8 cellular contexts compared by ENCODE assay signal in the genomic region with DNA sequence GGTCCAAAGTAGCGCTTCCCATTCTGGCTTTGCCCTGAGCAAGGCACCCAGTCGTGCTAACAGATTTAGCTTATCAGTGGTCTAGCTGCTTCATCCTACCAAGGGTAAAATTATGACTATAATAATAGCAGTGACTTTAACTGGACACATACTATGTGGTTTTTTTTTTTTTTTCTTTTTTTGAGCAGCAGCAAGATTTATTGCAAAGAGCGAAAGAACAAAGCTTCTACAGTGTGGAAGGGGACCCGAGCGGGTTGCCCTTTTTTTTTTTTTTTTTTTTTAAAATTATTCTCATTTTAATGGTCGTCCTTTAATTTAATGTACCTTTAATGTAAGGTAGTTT. TPM values are rescaled to one million over a fixed set of nuclear protein-coding genes. Genes with fewer than 3 reads are reported as not detected.
DNase-seq lines count a peak whose midpoint lies in the region; ATAC-seq, FAIRE-seq and TF ChIP-seq lines count a peak whose summit lies in the region.

No MANE protein-coding gene starts in this region.

- H4K20me1 ChIP-seq in DND-41 (ENCODE audit: insufficient read depth, low read length), result no peaks in the 10 kb centered on the region

- H3K36me3 ChIP-seq in DND-41 (ENCODE audit: insufficient read depth, low read length) (no peaks in the 10 kb centered on the region; the same call in 1 of the 2 replicates), Panc1 (ENCODE audit: control insufficient read depth, insufficient read depth, low read length) (no peaks in the 10 kb centered on the region; the same call in 1 of the 2 replicates), esophagus muscularis mucosa (no peaks in the 10 kb centered on the region), trophoblast cell (ENCODE audit: control insufficient read depth in 1 of 2, insufficient read depth in 2 of 2, low read length in 2 of 2) (no peaks in the 10 kb centered on the region)

- no peak overlapping the region for H2BK5ac ChIP-seq in trophoblast cell (ENCODE audit: low read depth, low read length, poor library complexity)

- TF ChIP-seq CTCF in DND-41 (IDR thresholded peaks at IDR 0.05; ENCODE audit: borderline replicate concordance, extremely low read depth, low read length, poor library complexity, severe bottlenecking) (no peak), Panc1 (IDR thresholded peaks at IDR 0.05) (no peak), esophagus muscularis mucosa (IDR thresholded peaks at IDR 0.05) (no peak)

- H3K4me1 ChIP-seq in DND-41 (ENCODE audit: insufficient read depth, low read length), result peaks cover 40% of the 10 kb centered on the region
- peaks cover 9% of the 10 kb centered on the region for H3K4me1 ChIP-seq in Panc1 (ENCODE audit: control insufficient read depth, insufficient read depth, low read length)
- peaks cover 11 to 29% (median 20%) of the 10 kb centered on the region in 4 donors for H3K4me1 ChIP-seq in esophagus muscularis mucosa
- H3K4me1 ChIP-seq in trophoblast cell (ENCODE audit: control insufficient read depth in 1 of 2, insufficient read depth in 2 of 2, low read length in 2 of 2), result peaks cover 0 to 2% of the 10 kb centered on the region in 2 experiments

- no peak overlapping the region for H2BK120ac ChIP-seq in trophoblast cell (ENCODE audit: insufficient read depth, low read length, poor library complexity)

- H3K9ac ChIP-seq in DND-41 (ENCODE audit: low read depth, low read length), result peak overlapping the region; percentile 83
- peak overlapping the region; percentile 74 for H3K9ac ChIP-seq in trophoblast cell (ENCODE audit: low read length)

- CTCF ChIA-PET in Panc1 (lab: Charles Lee), result interaction anchor here (0.7 kb wide), 1 partner anchor 25 kb away, joined by 8 read pairs; no protein-coding TSS in a partner anchor

- H3K4me3 ChIP-seq in DND-41 (ENCODE audit: low read depth in 1 of 2, low read length in 2 of 2) (peak overlapping the region; percentile 70 to 94; a peak in 3 of 4 replicates), Panc1 (ENCODE audit: low read depth in 2 of 2, low read length in 2 of 2) (peak overlapping the region; percentile 87 to 89), esophagus muscularis mucosa (peak overlapping the region; percentile 62 to 86 (median 76)), trophoblast cell (ENCODE audit: low read depth, low read length) (peak overlapping the region; percentile 91)

- H4K91ac ChIP-seq in trophoblast cell (ENCODE audit: low read depth, low read length), result peak overlapping the region; percentile 49

- no peak for FAIRE-seq in RCC 7860 (lab: Jason Lieb, UNC)

- peak overlapping the region; percentile 48 for H3K14ac ChIP-seq in trophoblast cell (ENCODE audit: low read length)

- H3K27ac ChIP-seq in DND-41 (ENCODE audit: low read length) (peak overlapping the region; percentile 97), Panc1 (ENCODE audit: low read length) (peak overlapping the region; percentile 86), esophagus muscularis mucosa (replicated peaks in 1 of 4) (peak overlapping the region; percentile 66 to 86 (median 80)), trophoblast cell (ENCODE audit: low read depth, low read length) (peak overlapping the region; percentile 15)

- H3K79me1 ChIP-seq in trophoblast cell (ENCODE audit: low read length), result peaks cover 3% of the 10 kb centered on the region

- in situ Hi-C loops in Panc1 (cut with HindIII; ENCODE audit: low pct_unique_long_range_greater_than_20kb, low sequenced_read_pairs), result no loop called here
- in situ Hi-C loops in ACHN (cut with HindIII; ENCODE audit: low pct_ligation_motif_present, low pct_unique_long_range_greater_than_20kb, low sequenced_read_pairs), result no loop called here

- H3K27me3 ChIP-seq in DND-41 (ENCODE audit: insufficient read depth, low read length, poor library complexity) (peaks cover 2% of the 10 kb centered on the region), Panc1 (ENCODE audit: control insufficient read depth, insufficient read depth, low read length) (peaks cover 2% of the 10 kb centered on the region; the same call in 1 of the 2 replicates), esophagus muscularis mucosa (no peaks in the 10 kb centered on the region), trophoblast cell (ENCODE audit: insufficient read depth, low read length) (no peaks in the 10 kb centered on the region)

- no peak overlapping the region for H3K4ac ChIP-seq in trophoblast cell (ENCODE audit: low read depth, low read length)

- DNase-seq in DND-41, result no peak
- DNase-seq in Panc1 (ENCODE audit: low read depth, low spot score), result no peak
- no peak for DNase-seq in esophagus muscularis mucosa (ENCODE audit: extremely low spot score)
- no peak for DNase-seq in trophoblast cell
- no peak for DNase-seq in islet precursor cell
- no peak for DNase-seq in RCC 7860 (ENCODE audit: low spot score)
- no peak for DNase-seq in ACHN

- H4K8ac ChIP-seq in trophoblast cell (ENCODE audit: low read depth, low read length), result peak overlapping the region; percentile 77

- H4K12ac ChIP-seq in trophoblast cell (ENCODE audit: low read depth, low read length), result peak overlapping the region; percentile 12

- H3K4me2 ChIP-seq in DND-41 (ENCODE audit: insufficient read depth, low read length) (peak overlapping the region; percentile 96), trophoblast cell (ENCODE audit: low read length) (peak overlapping the region; percentile 99)

- no peak overlapping the region for H2AK5ac ChIP-seq in trophoblast cell (ENCODE audit: low read length)

- H2AFZ ChIP-seq in DND-41 (ENCODE audit: low read depth, low read length) (peak overlapping the region; percentile 96), trophoblast cell (ENCODE audit: insufficient read depth, low read length, poor library complexity) (peak overlapping the region; percentile 60)

- TSS peak; percentile 90 for BruUV-seq in Panc1 (replicated peaks; lab: Mats Ljungman, UMichigan)

- peak overlapping the region; percentile 38 for H3K18ac ChIP-seq in trophoblast cell (ENCODE audit: low read length)

- H3K79me2 ChIP-seq in DND-41 (ENCODE audit: insufficient read depth, low read length), result peaks cover 26% of the 10 kb centered on the region
- H3K79me2 ChIP-seq in trophoblast cell (ENCODE audit: control insufficient read depth, insufficient read depth, low read length, poor library complexity), result peaks cover 2% of the 10 kb centered on the region

- intact Hi-C loops in Panc1 (cut with micrococcal nuclease; ENCODE audit: unreplicated experiment), result no loop called here
- intact Hi-C loops in esophagus muscularis mucosa (cut with DNase I), result loop anchor here (10.0 kb wide), 1 partner anchor 178 kb away; no protein-coding TSS in a partner anchor

- no peak overlapping the region for H3K23ac ChIP-seq in trophoblast cell (ENCODE audit: low read length)

- TF ChIP-seq EP300 in esophagus muscularis mucosa (IDR thresholded peaks at IDR 0.05), result no peak

- no peak for ATAC-seq in DND-41 (ENCODE audit: insufficient read depth, low read depth)
- no peak for ATAC-seq in Panc1
- no peak for ATAC-seq in HG03342 (IDR thresholded peaks at IDR 0.05; ENCODE audit: unreplicated experiment)

- POLR2A ChIA-PET in Panc1 (lab: Charles Lee), result interaction anchor here (0.6 to 1.2 kb wide), 7 partner anchors 11 to 1134 kb away, joined by 3 to 19 read pairs (median 7); a partner anchor contains a TSS

- 14% methylated on average over 6 of the region's 6 CpGs for WGBS in esophagus muscularis mucosa
- no CpG with 5 or more reads among the region's 6 CpGs for WGBS in trophoblast cell (ENCODE audit: extremely low coverage, insufficient coverage, insufficient read length)

- no peak for TF ChIP-seq POLR2A in esophagus muscularis mucosa (IDR thresholded peaks at IDR 0.05; ENCODE audit: low read depth)

- H2BK12ac ChIP-seq in trophoblast cell (ENCODE audit: low read length), result no peak overlapping the region

- no peaks in the 10 kb centered on the region for H3K9me3 ChIP-seq in DND-41 (ENCODE audit: insufficient read depth, low read length, severe bottlenecking)
- H3K9me3 ChIP-seq in Panc1 (ENCODE audit: control insufficient read depth, insufficient read depth, low read depth, low read length), result no peaks in the 10 kb centered on the region
- H3K9me3 ChIP-seq in esophagus muscularis mucosa, result no peaks in the 10 kb centered on the region
- no peaks in the 10 kb centered on the region for H3K9me3 ChIP-seq in trophoblast cell (ENCODE audit: insufficient read depth, low read depth, low read length)

RNA-seq across cellular contexts. Expression of a gene that starts 0.5 kb away (rescaled TPM):
- total RNA-seq in Panc1 (2021; ENCODE audit: unreplicated experiment) (4.9 TPM), esophagus muscularis mucosa (1 to 10 TPM; 1.3 to 5.0 (median 1.9) TPM)
- polyA plus RNA-seq in Panc1 (2012; ENCODE audit: insufficient read length), result 0.86 TPM
- 0.78 and 0.85 TPM in 2 replicates for polyA plus RNA-seq in trophoblast cell (2013)

Comparison
In these comparisons a context has a peak if more than half of its experiments do, and no peak if none do; other contexts are left out.
1. H3K27ac ChIP-seq: peak in every context shown above with its lines; median percentile 97 in DND-41; 86 in Panc1; 80 in esophagus muscularis mucosa; 15 in trophoblast cell.